ENCODE assay signal across 8 cellular contexts in the genomic region with DNA sequence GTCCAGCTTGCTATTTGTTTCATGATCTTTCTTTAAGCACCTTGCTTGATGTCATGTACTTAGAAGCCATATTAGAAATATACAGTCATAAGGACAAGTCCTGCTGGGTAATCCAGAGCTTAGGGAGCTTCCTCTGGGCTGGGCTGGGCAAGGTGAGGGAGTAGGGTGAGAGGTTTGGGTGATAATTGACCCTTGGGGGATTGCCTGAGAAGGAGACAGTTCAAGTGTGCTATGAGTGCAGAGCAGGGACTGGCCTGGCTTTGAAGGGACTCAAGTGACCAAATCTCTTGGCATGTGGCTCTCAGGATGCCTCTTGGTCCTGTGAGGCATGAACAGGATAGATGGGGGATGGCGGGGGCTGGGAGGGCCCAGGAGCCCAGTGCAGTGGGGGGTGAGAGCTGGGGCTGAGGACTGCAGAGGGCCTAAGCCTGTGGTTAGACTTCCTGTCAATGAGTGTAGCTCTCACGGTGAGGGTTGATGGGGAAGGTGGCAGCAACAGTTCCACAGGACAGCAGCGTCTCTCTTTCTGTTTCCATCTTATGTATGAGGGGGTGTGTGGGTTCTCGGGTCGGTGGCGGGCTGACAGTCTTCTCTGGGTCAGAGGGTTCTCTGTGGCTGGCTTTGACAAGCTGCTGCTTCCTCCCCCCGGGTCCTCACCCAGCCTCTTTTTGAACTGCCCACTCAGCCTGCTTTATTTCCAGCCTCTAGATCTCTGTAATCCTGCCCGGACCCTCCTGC. TPM values are rescaled to one million over a fixed set of nuclear protein-coding genes. Genes with fewer than 3 reads are reported as not detected.
A peak's percentile ranks its signal among the peaks of the same experiment; 100 is the strongest.
DNase-seq lines count a peak whose midpoint lies in the region; ATAC-seq and TF ChIP-seq lines count a peak whose summit lies in the region.

No MANE protein-coding gene starts in this region.

- TF ChIP-seq CTCF in epithelial cell of proximal tubule (conservative IDR thresholded peaks at IDR 0.05; ENCODE audit: low read depth, low read length), result no peak

- ATAC-seq in HG03432 (IDR thresholded peaks at IDR 0.05; ENCODE audit: unreplicated experiment), result peak; percentile 91

- DNase-seq in NK-92 treated with Interleukin-12 subunit alpha and Interleukin-12 subunit beta, amount 100 ng/mL, for 24 hours (lab: John Stamatoyannopoulos, UW), result peak; percentile 85
- DNase-seq in NK-92 (lab: John Stamatoyannopoulos, UW; ENCODE audit: unreplicated experiment) (no peak), epithelial cell of proximal tubule (ENCODE audit: low read depth) (no peak), NCI-H2107 treated with DMSO at 0.1 percent for 48 hours (lab: John Stamatoyannopoulos, UW; ENCODE audit: unreplicated experiment) (no peak), amygdala (lab: John Stamatoyannopoulos, UW) (no peak)
- DNase-seq in activated CD4-positive, alpha-beta T cell treated with anti-CD3 and anti-CD28 coated beads for 1 hour, result peak; percentile 41
- peak; percentile 68 to 75 for DNase-seq in stimulated activated CD8-positive, alpha-beta memory T cell treated with anti-CD3 and anti-CD28 coated beads, Interleukin-2, amount 100 ng/mL, for 48 hours (ENCODE audit: low read depth in 2 of 2)

- H3K4me3 ChIP-seq in epithelial cell of proximal tubule (ENCODE audit: low read depth, low read length), result peak overlapping the region; percentile 8

RNA-seq across cellular contexts. Expression of a gene that starts 53.5 kb away (rescaled TPM):
- total RNA-seq in epithelial cell of proximal tubule, result 66.9 and 79.2 TPM in 2 replicates

Comparison
In these comparisons a context has a peak if more than half of its experiments do, and no peak if none do; other contexts are left out.
1. DNase-seq: peak in NK-92 treated with Interleukin-12 subunit alpha and Interleukin-12 subunit beta, amount 100 ng/mL, for 24 hours (single experiment), activated CD4-positive, alpha-beta T cell treated with anti-CD3 and anti-CD28 coated beads for 1 hour (single experiment) and stimulated activated CD8-positive, alpha-beta memory T cell treated with anti-CD3 and anti-CD28 coated beads, Interleukin-2, amount 100 ng/mL, for 48 hours (2 of 2); none in NK-92 (single experiment), epithelial cell of proximal tubule (single experiment), NCI-H2107 treated with DMSO at 0.1 percent for 48 hours (single experiment) and amygdala (0 of 56).